Comparison of ENCODE assay signal across 4 cellular contexts in the genomic region with DNA sequence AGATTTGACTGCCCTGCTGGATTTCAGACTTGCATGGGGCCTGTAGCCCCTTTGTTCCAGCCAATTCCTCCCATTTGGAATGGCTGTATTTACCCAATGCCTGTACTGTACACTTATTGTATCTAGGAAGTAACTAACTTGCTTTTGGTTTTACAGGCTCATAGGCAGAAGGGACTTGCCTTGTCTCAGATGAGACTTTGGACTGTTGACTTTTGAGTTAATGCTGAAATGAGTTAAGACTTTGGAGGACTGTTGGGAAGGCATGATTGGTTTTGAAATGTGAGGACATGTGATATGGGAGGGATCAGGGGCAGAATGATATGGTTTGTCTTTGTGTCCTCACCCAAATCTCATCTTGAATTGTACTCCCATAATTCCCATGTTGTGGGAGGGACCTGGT. TPM values are rescaled to one million over a fixed set of nuclear protein-coding genes. Genes with fewer than 3 reads are reported as not detected.
"Had no signal": no experiment of that assay in that cellular context is flagged by ENCODE, and none has a peak within 500 bp of the region (broad histone marks: within the 10 kb centered on the region; RNA-seq: fewer than 3 reads in every experiment).

No MANE protein-coding gene starts in this region.

RNA-seq across cellular contexts. Expression of a gene that starts 51.4 kb away (rescaled TPM):
- total RNA-seq: HT-29, K562 had no signal
- polyA plus RNA-seq: IgD-negative memory B cell, IMR-90, K562 had no signal
